ENCODE assay signal across 1 cellular context in genomic region chr19:1252818-1253513, GRCh38.
TF ChIP-seq lines count a peak whose summit lies in the region.

No MANE protein-coding gene starts in this region.

TF ChIP-seq in GM12878, 131 proteins besides CTCF, POLR2A, EP300 and RAD21 (continues in another document):
- TF ChIP-seq RELA (IDR thresholded peaks at IDR 0.05; ENCODE audit: borderline replicate concordance, partially characterized antibody) (no peak), YY1 (IDR thresholded peaks at IDR 0.05; ENCODE audit: low read depth, low read length) (no peak), NR2F1 (conservative IDR thresholded peaks at IDR 0.05) (no peak), RBBP5 (conservative IDR thresholded peaks at IDR 0.05) (no peak), SMC3 (IDR thresholded peaks at IDR 0.05; ENCODE audit: borderline replicate concordance, low read length) (no peak), KDM1A (IDR thresholded peaks at IDR 0.05; ENCODE audit: borderline replicate concordance) (no peak), PRDM15 (CRISPR knock-in tag; IDR thresholded peaks at IDR 0.05) (no peak), NKRF (conservative IDR thresholded peaks at IDR 0.05) (no peak), STAT1 (conservative IDR thresholded peaks at IDR 0.05) (no peak), CUX1 (IDR thresholded peaks at IDR 0.05; ENCODE audit: insufficient replicate concordance, low read depth, low read length) (no peak), TCF7 (IDR thresholded peaks at IDR 0.05; ENCODE audit: borderline replicate concordance) (no peak), SUZ12 (IDR thresholded peaks at IDR 0.05; ENCODE audit: unreplicated experiment) (no peak), FOXK2 (IDR thresholded peaks at IDR 0.05) (no peak), SREBF1 (IDR thresholded peaks at IDR 0.05; ENCODE audit: low read length) (no peak), ZNF687 (IDR thresholded peaks at IDR 0.05) (no peak), IKZF2 (IDR thresholded peaks at IDR 0.05) (peak; percentile 39 to 59; a peak in 2 of 4 replicates), E2F8 (IDR thresholded peaks at IDR 0.05; ENCODE audit: low read depth, partially characterized antibody) (no peak), EZH2 (IDR thresholded peaks at IDR 0.05; ENCODE audit: borderline replicate concordance, control insufficient read depth, low read depth, low read length) (no peak), ETV6 (conservative IDR thresholded peaks at IDR 0.05 in 1 of 2, IDR thresholded peaks at IDR 0.05 in 1 of 2; ENCODE audit: borderline replicate concordance in 1 of 2, low read depth in 1 of 2) (no peak), HSF1 (IDR thresholded peaks at IDR 0.05; ENCODE audit: low read depth, low read length) (no peak), SPI1 (IDR thresholded peaks at IDR 0.05; ENCODE audit: borderline replicate concordance, insufficient read depth, low read depth, low read length) (peak; percentile 49; the same call in 1 of the 2 replicates), NFYA (IDR thresholded peaks at IDR 0.05; ENCODE audit: borderline replicate concordance, low read depth, low read length) (no peak), CHD1 (IDR thresholded peaks at IDR 0.05; ENCODE audit: low read depth, low read length) (no peak), CBX5 (IDR thresholded peaks at IDR 0.05; ENCODE audit: low read depth) (no peak), RELB (IDR thresholded peaks at IDR 0.05; ENCODE audit: low read depth) (no peak), ZNF217 (IDR thresholded peaks at IDR 0.05) (no peak), MTA2 (IDR thresholded peaks at IDR 0.05; ENCODE audit: low read depth) (no peak), CBFB (IDR thresholded peaks at IDR 0.05; ENCODE audit: low read depth) (no peak), ZZZ3 (IDR thresholded peaks at IDR 0.05; ENCODE audit: control insufficient read depth, insufficient read length, low read depth) (no peak), MYB (IDR thresholded peaks at IDR 0.05; ENCODE audit: borderline replicate concordance, low read depth, low read length) (no peak), SMAD1 (IDR thresholded peaks at IDR 0.05; ENCODE audit: low read depth, partially characterized antibody) (no peak), E2F4 (IDR thresholded peaks at IDR 0.05; ENCODE audit: low read depth, low read length) (no peak), MEF2B (IDR thresholded peaks at IDR 0.05; ENCODE audit: partially characterized antibody, poor library complexity, severe bottlenecking) (peak; percentile 81), RFX5 (IDR thresholded peaks at IDR 0.05; ENCODE audit: low read depth, low read length) (no peak)
